Comparison of ENCODE assay signal across 8 cellular contexts in the genomic region with DNA sequence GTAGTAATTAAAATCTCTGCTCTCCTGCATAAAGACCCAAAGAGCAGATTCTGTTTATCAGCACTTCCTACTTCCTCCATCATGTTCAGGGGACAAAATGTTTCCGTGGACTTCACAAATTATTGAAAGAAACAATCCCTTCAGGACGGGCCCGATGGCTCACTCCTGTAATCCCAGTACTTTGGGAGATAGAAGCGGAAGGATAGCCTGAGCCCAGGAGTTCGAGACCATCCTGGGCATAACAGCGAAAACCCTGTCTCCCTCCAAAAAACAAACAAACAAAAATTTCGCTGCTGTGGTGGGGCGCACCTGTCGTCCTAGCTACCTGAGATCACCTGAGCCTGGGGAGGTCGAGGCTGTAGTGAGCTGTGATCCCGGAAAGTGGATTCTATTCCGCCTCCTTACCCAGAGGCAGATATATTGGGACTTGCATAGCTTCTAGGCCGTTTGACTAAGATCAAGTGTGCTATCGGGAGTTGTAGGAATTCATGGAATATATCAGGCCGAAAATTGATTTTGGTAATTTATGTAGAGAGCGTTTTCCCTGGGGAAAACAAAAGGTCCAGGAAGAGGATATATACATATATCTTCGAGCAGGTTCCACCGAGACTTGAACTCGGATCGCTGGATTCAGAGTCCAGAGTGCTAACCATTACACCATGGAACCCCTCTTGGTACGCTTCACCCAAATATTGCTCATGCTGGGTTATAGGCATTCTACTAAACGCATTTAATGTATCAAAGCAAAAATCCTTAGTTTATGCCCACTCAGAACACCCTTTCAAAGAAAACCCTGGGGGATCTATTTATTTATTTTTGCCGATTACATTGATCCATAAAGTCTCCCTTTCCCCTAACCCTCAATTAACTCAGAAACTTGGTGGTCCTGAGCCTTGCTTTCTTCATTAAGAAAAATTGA.
DNase-seq lines count a peak whose midpoint lies in the region; ATAC-seq, FAIRE-seq and TF ChIP-seq lines count a peak whose summit lies in the region.

No MANE protein-coding gene starts in this region.

- H3K27ac ChIP-seq in endodermal cell (ENCODE audit: low read depth, low read length), result no peak overlapping the region

- FAIRE-seq in H54 (lab: Jason Lieb, UNC), result peak; percentile 66

- no peaks in the 10 kb centered on the region for H3K36me3 ChIP-seq in endodermal cell (ENCODE audit: control insufficient read depth, insufficient read depth, low read length)

- H3K27me3 ChIP-seq in endodermal cell (ENCODE audit: control insufficient read depth, insufficient read depth, low read length, poor library complexity, severe bottlenecking), result peaks cover 10% of the 10 kb centered on the region

- H3K27ac Mint-ChIP-seq in endodermal cell, result no peak overlapping the region
- H3K27ac Mint-ChIP-seq in stimulated activated naive CD8-positive, alpha-beta T cell treated with anti-CD3 and anti-CD28 coated beads, Interleukin-15, amount 100 ng/mL, for 72 hours, result peak overlapping the region; percentile 52 to 85

- peak; percentile 67 for ATAC-seq in stimulated activated naive CD8-positive, alpha-beta T cell treated with anti-CD3 and anti-CD28 coated beads, Interleukin-15, amount 100 ng/mL, for 72 hours
- ATAC-seq in GM21367 (IDR thresholded peaks at IDR 0.05; ENCODE audit: unreplicated experiment) (no peak), GM21381 (IDR thresholded peaks at IDR 0.05; ENCODE audit: unreplicated experiment) (no peak), HG02588 (IDR thresholded peaks at IDR 0.05; ENCODE audit: unreplicated experiment) (no peak)

- H3K4me3 Mint-ChIP-seq in endodermal cell, result peak overlapping the region; percentile 80
- peak overlapping the region; percentile 66 to 69 for H3K4me3 Mint-ChIP-seq in stimulated activated naive CD8-positive, alpha-beta T cell treated with anti-CD3 and anti-CD28 coated beads, Interleukin-15, amount 100 ng/mL, for 72 hours

- H3K9me3 ChIP-seq in endodermal cell (ENCODE audit: control insufficient read depth, low read length), result no peaks in the 10 kb centered on the region

- DNase-seq in ACHN (peak; percentile 74), H54 (ENCODE audit: insufficient read length, low spot score) (no peak), OCI-M2 (lab: John Stamatoyannopoulos, UW; ENCODE audit: unreplicated experiment) (peak; percentile 94), endodermal cell (peak; percentile 85)
- peak; percentile 45 to 54 for DNase-seq in stimulated activated naive CD8-positive, alpha-beta T cell treated with anti-CD3 and anti-CD28 coated beads, Interleukin-15, amount 100 ng/mL, for 72 hours

- peaks cover 1% of the 10 kb centered on the region for H3K4me1 Mint-ChIP-seq in endodermal cell
- H3K4me1 Mint-ChIP-seq in stimulated activated naive CD8-positive, alpha-beta T cell treated with anti-CD3 and anti-CD28 coated beads, Interleukin-15, amount 100 ng/mL, for 72 hours, result peaks cover 30% of the 10 kb centered on the region

- H3K9ac ChIP-seq in endodermal cell (ENCODE audit: extremely low read depth, low read length, poor library complexity, severe bottlenecking), result peak overlapping the region; percentile 44

- TF ChIP-seq CTCF in endodermal cell (conservative IDR thresholded peaks at IDR 0.05), result no peak

- no peaks in the 10 kb centered on the region for H3K9me3 Mint-ChIP-seq in endodermal cell
- peaks cover 7 to 15% of the 10 kb centered on the region in 2 donors for H3K9me3 Mint-ChIP-seq in stimulated activated naive CD8-positive, alpha-beta T cell treated with anti-CD3 and anti-CD28 coated beads, Interleukin-15, amount 100 ng/mL, for 72 hours

- H3K27me3 Mint-ChIP-seq in endodermal cell (ENCODE audit: insufficient read depth), result peaks cover 20% of the 10 kb centered on the region
- peaks cover 100% of the 10 kb centered on the region for H3K27me3 Mint-ChIP-seq in stimulated activated naive CD8-positive, alpha-beta T cell treated with anti-CD3 and anti-CD28 coated beads, Interleukin-15, amount 100 ng/mL, for 72 hours

- H3K4me3 ChIP-seq in endodermal cell (ENCODE audit: low read length), result peak overlapping the region; percentile 92

- no peaks in the 10 kb centered on the region for H3K36me3 Mint-ChIP-seq in endodermal cell (ENCODE audit: low read depth)

- no peaks in the 10 kb centered on the region for H3K4me1 ChIP-seq in endodermal cell (ENCODE audit: control insufficient read depth, insufficient read depth, low read length)

- WGBS in endodermal cell (ENCODE audit: insufficient coverage in 1 of 2, insufficient read length in 1 of 2), 2 experiments, result 17 to 19% methylated on average over 16 to 23 of the region's 23 CpGs

- in situ Hi-C loops in ACHN (cut with HindIII; ENCODE audit: low pct_ligation_motif_present, low pct_unique_long_range_greater_than_20kb, low sequenced_read_pairs), result no loop called here

- no peak for TF ChIP-seq POLR2A in H54 (IDR thresholded peaks at IDR 0.05; ENCODE audit: low read depth, low read length)
